ENCODE assay signal across 8 cellular contexts in genomic region chr19:52335768-52336116, GRCh38. TPM values are rescaled to one million over a fixed set of nuclear protein-coding genes. Genes with fewer than 3 reads are reported as not detected.
DNase-seq lines count a peak whose midpoint lies in the region; ATAC-seq and TF ChIP-seq lines count a peak whose summit lies in the region.

No MANE protein-coding gene starts in this region.

- H3K4me3 Mint-ChIP-seq in CD4-positive, alpha-beta memory T cell, result peak overlapping the region; percentile 97 to 99 (median 98)
- H3K4me3 Mint-ChIP-seq in osteocyte (ENCODE audit: unreplicated experiment), result peak overlapping the region; percentile 97

- peak overlapping the region; percentile 68 for H3K27ac ChIP-seq in CD4-positive, alpha-beta memory T cell (ENCODE audit: low read depth, low read length)
- H3K27ac ChIP-seq in esophagus muscularis mucosa (replicated peaks in 1 of 4), result peak overlapping the region; percentile 75 to 88 (median 82)

- no peak for TF ChIP-seq EP300 in esophagus muscularis mucosa (IDR thresholded peaks at IDR 0.05)

- peak overlapping the region; percentile 76 to 94 for H3K4me3 ChIP-seq in CD4-positive, alpha-beta memory T cell (ENCODE audit: low read length in 2 of 2)
- H3K4me3 ChIP-seq in NB4 (ENCODE audit: low read depth, low read length) (peak overlapping the region; percentile 90), esophagus muscularis mucosa (peak overlapping the region; percentile 76 to 81 (median 78))

- H3K9me3 ChIP-seq in CD4-positive, alpha-beta memory T cell (ENCODE audit: control insufficient read depth in 1 of 2, low read length in 2 of 2), result peaks cover 5 to 27% of the 10 kb centered on the region in 2 donors
- peaks cover 0 to 48% (median 40%) of the 10 kb centered on the region in 4 donors for H3K9me3 ChIP-seq in esophagus muscularis mucosa

- H3K36me3 ChIP-seq in CD4-positive, alpha-beta memory T cell (ENCODE audit: insufficient read depth, low read length), result no peaks in the 10 kb centered on the region
- H3K36me3 ChIP-seq in esophagus muscularis mucosa, result peaks cover 0 to 12% (median 0%) of the 10 kb centered on the region in 4 donors

- H3K27ac Mint-ChIP-seq in CD4-positive, alpha-beta memory T cell, result peak overlapping the region; percentile 93 to 98 (median 97)
- peak overlapping the region; percentile 98 for H3K27ac Mint-ChIP-seq in osteocyte (ENCODE audit: unreplicated experiment)

- TF ChIP-seq CTCF in NB4 (IDR thresholded peaks at IDR 0.05; ENCODE audit: low read depth, low read length) (no peak), esophagus muscularis mucosa (IDR thresholded peaks at IDR 0.05) (no peak), osteocyte (IDR thresholded peaks at IDR 0.05) (no peak)

- DNase-seq in CD4-positive, alpha-beta memory T cell, result no peak
- DNase-seq in NB4 (ENCODE audit: low read depth), result no peak
- DNase-seq in esophagus muscularis mucosa (ENCODE audit: extremely low spot score), result no peak
- no peak for DNase-seq in osteocyte (ENCODE audit: extremely low spot score, unreplicated experiment)
- DNase-seq in stimulated activated naive CD4-positive, alpha-beta T cell (lab: John Stamatoyannopoulos, UW), result no peak
- DNase-seq in stimulated activated CD4-positive, alpha-beta T cell treated with anti-CD3 and anti-CD28 coated beads, Interleukin-4, amount 100 ng/mL, for 1 hour, result no peak
- DNase-seq in dermis blood vessel endothelial cell, result no peak

- CTCF ChIA-PET in CD4-positive, alpha-beta memory T cell (lab: Charles Lee; ENCODE audit: partially characterized antibody), result interaction anchor here (1.0 kb wide), 1 partner anchor 34 kb away, joined by 3 read pairs; the partner anchor contains the start of gene ZNF880

- intact Hi-C loops in CD4-positive, alpha-beta memory T cell (cut with micrococcal nuclease), result loop anchor here (1.0 to 2.0 kb wide), 4 partner anchors 34 to 303 kb away; partner anchors contain the start of genes ZNF480, ZNF528, ZNF83 and ZNF880
- intact Hi-C loops in esophagus muscularis mucosa (cut with DNase I), result no loop called here

- POLR2A ChIA-PET in CD4-positive, alpha-beta memory T cell (lab: Charles Lee; ENCODE audit: partially characterized antibody), result interaction anchor here (1.0 to 2.2 kb wide), 3 partner anchors 34 to 62 kb away, joined by 3 to 11 read pairs (median 6); partner anchors contain the start of genes ZNF528 and ZNF880

- peaks cover 8% of the 10 kb centered on the region for H3K4me1 ChIP-seq in CD4-positive, alpha-beta memory T cell (ENCODE audit: insufficient read depth, low read length)
- H3K4me1 ChIP-seq in esophagus muscularis mucosa, result peaks cover 8 to 14% (median 11%) of the 10 kb centered on the region in 4 donors

- H3K4me1 Mint-ChIP-seq in CD4-positive, alpha-beta memory T cell, result peaks cover 12 to 18% (median 15%) of the 10 kb centered on the region in 4 donors
- H3K4me1 Mint-ChIP-seq in osteocyte (ENCODE audit: unreplicated experiment), result peaks cover 12% of the 10 kb centered on the region

- TF ChIP-seq POLR2A in NB4 (IDR thresholded peaks at IDR 0.05; ENCODE audit: extremely low read depth, insufficient read length) (no peak), esophagus muscularis mucosa (IDR thresholded peaks at IDR 0.05; ENCODE audit: low read depth) (no peak)

- H3K27me3 ChIP-seq in CD4-positive, alpha-beta memory T cell (ENCODE audit: insufficient read depth, low read length), result no peaks in the 10 kb centered on the region
- H3K27me3 ChIP-seq in esophagus muscularis mucosa, result no peaks in the 10 kb centered on the region

- 54% methylated on average over 7 of the region's 9 CpGs for WGBS in esophagus muscularis mucosa

- H3K36me3 Mint-ChIP-seq in CD4-positive, alpha-beta memory T cell, result peaks cover 29 to 36% of the 10 kb centered on the region in 2 donors
- peaks cover 19% of the 10 kb centered on the region for H3K36me3 Mint-ChIP-seq in osteocyte (ENCODE audit: unreplicated experiment)

- peaks cover 0 to 64% (median 50%) of the 10 kb centered on the region in 8 donors for H3K9me3 Mint-ChIP-seq in CD4-positive, alpha-beta memory T cell
- peaks cover 20% of the 10 kb centered on the region for H3K9me3 Mint-ChIP-seq in osteocyte (ENCODE audit: unreplicated experiment)

- no peaks in the 10 kb centered on the region for H3K27me3 Mint-ChIP-seq in CD4-positive, alpha-beta memory T cell
- no peaks in the 10 kb centered on the region for H3K27me3 Mint-ChIP-seq in osteocyte (ENCODE audit: unreplicated experiment)

- no peak for ATAC-seq in HG02852 (IDR thresholded peaks at IDR 0.05; ENCODE audit: unreplicated experiment)

RNA-seq across cellular contexts. Expression of gene ZNF610, which starts 0.3 kb away (rescaled TPM):
- total RNA-seq in CD4-positive, alpha-beta memory T cell, result 1 to 10 TPM; 4.8 to 6.0 TPM
- 1 to 10 TPM; 1.1 to 1.2 TPM for polyA plus RNA-seq in CD4-positive, alpha-beta memory T cell
- total RNA-seq in esophagus muscularis mucosa (1 to 10 TPM; 1.3 to 3.2 (median 2.2) TPM), osteocyte (3.8 and 6.6 TPM in 2 replicates), dermis blood vessel endothelial cell (3.3 and 3.7 TPM in 2 replicates)

RNA-seq across cellular contexts. Expression of gene ZNF880, which starts 34.0 kb away (rescaled TPM):
- total RNA-seq in CD4-positive, alpha-beta memory T cell, result 10 to 100 TPM; 31.2 to 33.5 TPM
- polyA plus RNA-seq in CD4-positive, alpha-beta memory T cell, result 10 to 100 TPM; 29.2 to 29.9 TPM
- 10 to 100 TPM; 16.8 to 30.3 (median 28.1) TPM for total RNA-seq in esophagus muscularis mucosa
- 3.0 and 4.6 TPM in 2 replicates for total RNA-seq in osteocyte
- total RNA-seq in dermis blood vessel endothelial cell, result 11.4 and 20.9 TPM in 2 replicates

RNA-seq across cellular contexts. Expression of gene ZNF480, which starts 38.8 kb away (rescaled TPM):
- 10 to 100 TPM; 26.7 to 26.9 TPM for total RNA-seq in CD4-positive, alpha-beta memory T cell
- polyA plus RNA-seq in CD4-positive, alpha-beta memory T cell, result 10 to 100 TPM; 12.4 to 29.5 TPM
- total RNA-seq in esophagus muscularis mucosa (1 to 10 TPM; 6.0 to 10.0 (median 7.2) TPM), osteocyte (13.5 TPM in 2 replicates), dermis blood vessel endothelial cell (4.9 and 5.4 TPM in 2 replicates)
